ENCODE assay signal across 1 cellular context in the genomic region with DNA sequence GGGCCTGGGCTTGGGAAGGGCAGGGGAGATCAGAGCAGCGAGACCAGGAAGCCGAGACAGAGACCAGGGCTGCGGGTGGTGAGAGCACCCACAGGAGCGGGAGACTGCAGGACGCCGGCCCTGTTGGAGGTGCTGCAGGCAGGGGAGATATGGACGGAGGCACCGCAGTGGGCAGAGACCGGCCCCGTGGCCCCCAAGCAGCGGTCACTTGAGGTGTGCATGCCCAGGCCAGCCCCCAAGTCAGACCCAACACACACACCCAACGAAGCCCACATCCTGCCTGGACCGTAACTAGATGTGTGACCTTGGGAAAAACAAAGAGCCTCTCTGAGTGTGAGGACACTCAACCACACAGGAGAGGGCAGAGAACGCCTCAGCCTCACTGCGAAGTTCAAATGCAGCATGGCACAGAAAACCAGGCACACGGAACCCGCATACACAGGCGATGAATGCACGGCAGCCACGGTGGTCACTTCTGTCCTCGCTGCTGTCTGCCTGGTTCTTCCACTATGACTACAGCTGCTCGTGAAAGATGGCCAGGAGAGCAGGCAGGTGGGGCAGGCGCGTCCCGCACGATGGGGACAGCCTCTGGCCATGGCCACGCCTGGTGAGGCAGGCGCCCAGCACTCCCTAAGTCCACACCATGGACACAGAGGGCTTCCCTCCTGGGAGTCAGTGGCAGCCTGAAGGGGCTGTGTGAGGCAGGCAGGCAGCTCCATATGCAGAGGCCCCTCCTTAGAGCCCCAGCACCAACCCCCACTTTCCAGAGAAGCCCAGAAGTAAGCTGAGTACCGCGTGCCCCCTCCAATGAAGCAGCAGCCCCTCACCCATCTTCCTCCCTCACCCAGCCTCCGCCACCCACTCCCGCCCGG.
TF ChIP-seq lines count a peak whose summit lies in the region.

No MANE protein-coding gene starts in this region.

TF ChIP-seq in HepG2, 621 proteins besides CTCF, POLR2A, EP300 and RAD21 (continued from another document and continues in another):
- TF ChIP-seq, protein P1, sequence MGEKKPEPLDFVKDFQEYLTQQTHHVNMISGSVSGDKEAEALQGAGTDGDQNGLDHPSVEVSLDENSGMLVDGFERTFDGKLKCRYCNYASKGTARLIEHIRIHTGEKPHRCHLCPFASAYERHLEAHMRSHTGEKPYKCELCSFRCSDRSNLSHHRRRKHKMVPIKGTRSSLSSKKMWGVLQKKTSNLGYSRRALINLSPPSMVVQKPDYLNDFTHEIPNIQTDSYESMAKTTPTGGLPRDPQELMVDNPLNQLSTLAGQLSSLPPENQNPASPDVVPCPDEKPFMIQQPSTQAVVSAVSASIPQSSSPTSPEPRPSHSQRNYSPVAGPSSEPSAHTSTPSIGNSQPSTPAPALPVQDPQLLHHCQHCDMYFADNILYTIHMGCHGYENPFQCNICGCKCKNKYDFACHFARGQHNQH (CRISPR knock-in tag; IDR thresholded peaks at IDR 0.05), result no peak
- TF ChIP-seq MTF1 (CRISPR knock-in tag; IDR thresholded peaks at IDR 0.05) (no peak), RNF2 (conservative IDR thresholded peaks at IDR 0.05; ENCODE audit: low read depth) (no peak), HDAC1 (CRISPR knock-in tag; IDR thresholded peaks at IDR 0.05) (0 out of 2 replicates have a peak, but pooled peaks have one; percentile 3), TSC22D2 (CRISPR knock-in tag; IDR thresholded peaks at IDR 0.05; ENCODE audit: borderline replicate concordance) (no peak), SMAD3 (CRISPR knock-in tag; IDR thresholded peaks at IDR 0.05) (0 out of 2 replicates have a peak, but pooled peaks have one; percentile 48), RARA (CRISPR knock-in tag; IDR thresholded peaks at IDR 0.05) (peak; percentile 56), NAIF1 (CRISPR knock-in tag; IDR thresholded peaks at IDR 0.05; ENCODE audit: borderline replicate concordance) (no peak), CENPX (CRISPR knock-in tag; IDR thresholded peaks at IDR 0.05) (no peak), ZNF782 (CRISPR knock-in tag; IDR thresholded peaks at IDR 0.05; ENCODE audit: borderline replicate concordance) (0 out of 2 replicates have a peak, but pooled peaks have one; percentile 33), ZNF850 (CRISPR knock-in tag; conservative IDR thresholded peaks at IDR 0.05) (no peak), GATAD1 (CRISPR knock-in tag; IDR thresholded peaks at IDR 0.05) (no peak), SALL2 (CRISPR knock-in tag; IDR thresholded peaks at IDR 0.05) (no peak), ZNF546 (CRISPR knock-in tag; conservative IDR thresholded peaks at IDR 0.05) (no peak), TCF12 (IDR thresholded peaks at IDR 0.05) (no peak), TCF12 (CRISPR knock-in tag; IDR thresholded peaks at IDR 0.05) (0 out of 2 replicates have a peak, but pooled peaks have one; percentile 23), PHF21A (CRISPR knock-in tag; IDR thresholded peaks at IDR 0.05) (no peak), RXRA (CRISPR knock-in tag; IDR thresholded peaks at IDR 0.05) (peak; percentile 51; the same call in 1 of the 2 replicates), FIP1L1 (IDR thresholded peaks at IDR 0.05; ENCODE audit: borderline replicate concordance, insufficient read depth, low read depth, low read length) (no peak), NR1H2 (CRISPR knock-in tag; IDR thresholded peaks at IDR 0.05; ENCODE audit: borderline replicate concordance, low read depth) (no peak), ZMYM3 (CRISPR knock-in tag; IDR thresholded peaks at IDR 0.05) (peak; percentile 89), BRD4 (CRISPR knock-in tag; IDR thresholded peaks at IDR 0.05) (no peak), GATAD2A (CRISPR knock-in tag; IDR thresholded peaks at IDR 0.05) (0 out of 2 replicates have a peak, but pooled peaks have one; percentile 59)
- TF ChIP-seq, protein P2, sequence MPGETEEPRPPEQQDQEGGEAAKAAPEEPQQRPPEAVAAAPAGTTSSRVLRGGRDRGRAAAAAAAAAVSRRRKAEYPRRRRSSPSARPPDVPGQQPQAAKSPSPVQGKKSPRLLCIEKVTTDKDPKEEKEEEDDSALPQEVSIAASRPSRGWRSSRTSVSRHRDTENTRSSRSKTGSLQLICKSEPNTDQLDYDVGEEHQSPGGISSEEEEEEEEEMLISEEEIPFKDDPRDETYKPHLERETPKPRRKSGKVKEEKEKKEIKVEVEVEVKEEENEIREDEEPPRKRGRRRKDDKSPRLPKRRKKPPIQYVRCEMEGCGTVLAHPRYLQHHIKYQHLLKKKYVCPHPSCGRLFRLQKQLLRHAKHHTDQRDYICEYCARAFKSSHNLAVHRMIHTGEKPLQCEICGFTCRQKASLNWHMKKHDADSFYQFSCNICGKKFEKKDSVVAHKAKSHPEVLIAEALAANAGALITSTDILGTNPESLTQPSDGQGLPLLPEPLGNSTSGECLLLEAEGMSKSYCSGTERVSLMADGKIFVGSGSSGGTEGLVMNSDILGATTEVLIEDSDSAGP (CRISPR knock-in tag; IDR thresholded peaks at IDR 0.05; ENCODE audit: borderline replicate concordance), result peak; percentile 15; the same call in 1 of the 2 replicates
- TF ChIP-seq, protein P3, sequence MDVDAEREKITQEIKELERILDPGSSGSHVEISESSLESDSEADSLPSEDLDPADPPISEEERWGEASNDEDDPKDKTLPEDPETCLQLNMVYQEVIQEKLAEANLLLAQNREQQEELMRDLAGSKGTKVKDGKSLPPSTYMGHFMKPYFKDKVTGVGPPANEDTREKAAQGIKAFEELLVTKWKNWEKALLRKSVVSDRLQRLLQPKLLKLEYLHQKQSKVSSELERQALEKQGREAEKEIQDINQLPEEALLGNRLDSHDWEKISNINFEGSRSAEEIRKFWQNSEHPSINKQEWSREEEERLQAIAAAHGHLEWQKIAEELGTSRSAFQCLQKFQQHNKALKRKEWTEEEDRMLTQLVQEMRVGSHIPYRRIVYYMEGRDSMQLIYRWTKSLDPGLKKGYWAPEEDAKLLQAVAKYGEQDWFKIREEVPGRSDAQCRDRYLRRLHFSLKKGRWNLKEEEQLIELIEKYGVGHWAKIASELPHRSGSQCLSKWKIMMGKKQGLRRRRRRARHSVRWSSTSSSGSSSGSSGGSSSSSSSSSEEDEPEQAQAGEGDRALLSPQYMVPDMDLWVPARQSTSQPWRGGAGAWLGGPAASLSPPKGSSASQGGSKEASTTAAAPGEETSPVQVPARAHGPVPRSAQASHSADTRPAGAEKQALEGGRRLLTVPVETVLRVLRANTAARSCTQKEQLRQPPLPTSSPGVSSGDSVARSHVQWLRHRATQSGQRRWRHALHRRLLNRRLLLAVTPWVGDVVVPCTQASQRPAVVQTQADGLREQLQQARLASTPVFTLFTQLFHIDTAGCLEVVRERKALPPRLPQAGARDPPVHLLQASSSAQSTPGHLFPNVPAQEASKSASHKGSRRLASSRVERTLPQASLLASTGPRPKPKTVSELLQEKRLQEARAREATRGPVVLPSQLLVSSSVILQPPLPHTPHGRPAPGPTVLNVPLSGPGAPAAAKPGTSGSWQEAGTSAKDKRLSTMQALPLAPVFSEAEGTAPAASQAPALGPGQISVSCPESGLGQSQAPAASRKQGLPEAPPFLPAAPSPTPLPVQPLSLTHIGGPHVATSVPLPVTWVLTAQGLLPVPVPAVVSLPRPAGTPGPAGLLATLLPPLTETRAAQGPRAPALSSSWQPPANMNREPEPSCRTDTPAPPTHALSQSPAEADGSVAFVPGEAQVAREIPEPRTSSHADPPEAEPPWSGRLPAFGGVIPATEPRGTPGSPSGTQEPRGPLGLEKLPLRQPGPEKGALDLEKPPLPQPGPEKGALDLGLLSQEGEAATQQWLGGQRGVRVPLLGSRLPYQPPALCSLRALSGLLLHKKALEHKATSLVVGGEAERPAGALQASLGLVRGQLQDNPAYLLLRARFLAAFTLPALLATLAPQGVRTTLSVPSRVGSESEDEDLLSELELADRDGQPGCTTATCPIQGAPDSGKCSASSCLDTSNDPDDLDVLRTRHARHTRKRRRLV (CRISPR knock-in tag; IDR thresholded peaks at IDR 0.05), result 0 out of 2 replicates have a peak, but pooled peaks have one; percentile 38
- TF ChIP-seq, protein P4, sequence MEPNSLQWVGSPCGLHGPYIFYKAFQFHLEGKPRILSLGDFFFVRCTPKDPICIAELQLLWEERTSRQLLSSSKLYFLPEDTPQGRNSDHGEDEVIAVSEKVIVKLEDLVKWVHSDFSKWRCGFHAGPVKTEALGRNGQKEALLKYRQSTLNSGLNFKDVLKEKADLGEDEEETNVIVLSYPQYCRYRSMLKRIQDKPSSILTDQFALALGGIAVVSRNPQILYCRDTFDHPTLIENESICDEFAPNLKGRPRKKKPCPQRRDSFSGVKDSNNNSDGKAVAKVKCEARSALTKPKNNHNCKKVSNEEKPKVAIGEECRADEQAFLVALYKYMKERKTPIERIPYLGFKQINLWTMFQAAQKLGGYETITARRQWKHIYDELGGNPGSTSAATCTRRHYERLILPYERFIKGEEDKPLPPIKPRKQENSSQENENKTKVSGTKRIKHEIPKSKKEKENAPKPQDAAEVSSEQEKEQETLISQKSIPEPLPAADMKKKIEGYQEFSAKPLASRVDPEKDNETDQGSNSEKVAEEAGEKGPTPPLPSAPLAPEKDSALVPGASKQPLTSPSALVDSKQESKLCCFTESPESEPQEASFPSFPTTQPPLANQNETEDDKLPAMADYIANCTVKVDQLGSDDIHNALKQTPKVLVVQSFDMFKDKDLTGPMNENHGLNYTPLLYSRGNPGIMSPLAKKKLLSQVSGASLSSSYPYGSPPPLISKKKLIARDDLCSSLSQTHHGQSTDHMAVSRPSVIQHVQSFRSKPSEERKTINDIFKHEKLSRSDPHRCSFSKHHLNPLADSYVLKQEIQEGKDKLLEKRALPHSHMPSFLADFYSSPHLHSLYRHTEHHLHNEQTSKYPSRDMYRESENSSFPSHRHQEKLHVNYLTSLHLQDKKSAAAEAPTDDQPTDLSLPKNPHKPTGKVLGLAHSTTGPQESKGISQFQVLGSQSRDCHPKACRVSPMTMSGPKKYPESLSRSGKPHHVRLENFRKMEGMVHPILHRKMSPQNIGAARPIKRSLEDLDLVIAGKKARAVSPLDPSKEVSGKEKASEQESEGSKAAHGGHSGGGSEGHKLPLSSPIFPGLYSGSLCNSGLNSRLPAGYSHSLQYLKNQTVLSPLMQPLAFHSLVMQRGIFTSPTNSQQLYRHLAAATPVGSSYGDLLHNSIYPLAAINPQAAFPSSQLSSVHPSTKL (CRISPR knock-in tag; IDR thresholded peaks at IDR 0.05), result peak; percentile 52; the same call in 1 of the 2 replicates
- TF ChIP-seq, protein P5, sequence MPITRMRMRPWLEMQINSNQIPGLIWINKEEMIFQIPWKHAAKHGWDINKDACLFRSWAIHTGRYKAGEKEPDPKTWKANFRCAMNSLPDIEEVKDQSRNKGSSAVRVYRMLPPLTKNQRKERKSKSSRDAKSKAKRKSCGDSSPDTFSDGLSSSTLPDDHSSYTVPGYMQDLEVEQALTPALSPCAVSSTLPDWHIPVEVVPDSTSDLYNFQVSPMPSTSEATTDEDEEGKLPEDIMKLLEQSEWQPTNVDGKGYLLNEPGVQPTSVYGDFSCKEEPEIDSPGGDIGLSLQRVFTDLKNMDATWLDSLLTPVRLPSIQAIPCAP (CRISPR knock-in tag; IDR thresholded peaks at IDR 0.05; ENCODE audit: low read depth), result no peak
- TF ChIP-seq, protein P6, sequence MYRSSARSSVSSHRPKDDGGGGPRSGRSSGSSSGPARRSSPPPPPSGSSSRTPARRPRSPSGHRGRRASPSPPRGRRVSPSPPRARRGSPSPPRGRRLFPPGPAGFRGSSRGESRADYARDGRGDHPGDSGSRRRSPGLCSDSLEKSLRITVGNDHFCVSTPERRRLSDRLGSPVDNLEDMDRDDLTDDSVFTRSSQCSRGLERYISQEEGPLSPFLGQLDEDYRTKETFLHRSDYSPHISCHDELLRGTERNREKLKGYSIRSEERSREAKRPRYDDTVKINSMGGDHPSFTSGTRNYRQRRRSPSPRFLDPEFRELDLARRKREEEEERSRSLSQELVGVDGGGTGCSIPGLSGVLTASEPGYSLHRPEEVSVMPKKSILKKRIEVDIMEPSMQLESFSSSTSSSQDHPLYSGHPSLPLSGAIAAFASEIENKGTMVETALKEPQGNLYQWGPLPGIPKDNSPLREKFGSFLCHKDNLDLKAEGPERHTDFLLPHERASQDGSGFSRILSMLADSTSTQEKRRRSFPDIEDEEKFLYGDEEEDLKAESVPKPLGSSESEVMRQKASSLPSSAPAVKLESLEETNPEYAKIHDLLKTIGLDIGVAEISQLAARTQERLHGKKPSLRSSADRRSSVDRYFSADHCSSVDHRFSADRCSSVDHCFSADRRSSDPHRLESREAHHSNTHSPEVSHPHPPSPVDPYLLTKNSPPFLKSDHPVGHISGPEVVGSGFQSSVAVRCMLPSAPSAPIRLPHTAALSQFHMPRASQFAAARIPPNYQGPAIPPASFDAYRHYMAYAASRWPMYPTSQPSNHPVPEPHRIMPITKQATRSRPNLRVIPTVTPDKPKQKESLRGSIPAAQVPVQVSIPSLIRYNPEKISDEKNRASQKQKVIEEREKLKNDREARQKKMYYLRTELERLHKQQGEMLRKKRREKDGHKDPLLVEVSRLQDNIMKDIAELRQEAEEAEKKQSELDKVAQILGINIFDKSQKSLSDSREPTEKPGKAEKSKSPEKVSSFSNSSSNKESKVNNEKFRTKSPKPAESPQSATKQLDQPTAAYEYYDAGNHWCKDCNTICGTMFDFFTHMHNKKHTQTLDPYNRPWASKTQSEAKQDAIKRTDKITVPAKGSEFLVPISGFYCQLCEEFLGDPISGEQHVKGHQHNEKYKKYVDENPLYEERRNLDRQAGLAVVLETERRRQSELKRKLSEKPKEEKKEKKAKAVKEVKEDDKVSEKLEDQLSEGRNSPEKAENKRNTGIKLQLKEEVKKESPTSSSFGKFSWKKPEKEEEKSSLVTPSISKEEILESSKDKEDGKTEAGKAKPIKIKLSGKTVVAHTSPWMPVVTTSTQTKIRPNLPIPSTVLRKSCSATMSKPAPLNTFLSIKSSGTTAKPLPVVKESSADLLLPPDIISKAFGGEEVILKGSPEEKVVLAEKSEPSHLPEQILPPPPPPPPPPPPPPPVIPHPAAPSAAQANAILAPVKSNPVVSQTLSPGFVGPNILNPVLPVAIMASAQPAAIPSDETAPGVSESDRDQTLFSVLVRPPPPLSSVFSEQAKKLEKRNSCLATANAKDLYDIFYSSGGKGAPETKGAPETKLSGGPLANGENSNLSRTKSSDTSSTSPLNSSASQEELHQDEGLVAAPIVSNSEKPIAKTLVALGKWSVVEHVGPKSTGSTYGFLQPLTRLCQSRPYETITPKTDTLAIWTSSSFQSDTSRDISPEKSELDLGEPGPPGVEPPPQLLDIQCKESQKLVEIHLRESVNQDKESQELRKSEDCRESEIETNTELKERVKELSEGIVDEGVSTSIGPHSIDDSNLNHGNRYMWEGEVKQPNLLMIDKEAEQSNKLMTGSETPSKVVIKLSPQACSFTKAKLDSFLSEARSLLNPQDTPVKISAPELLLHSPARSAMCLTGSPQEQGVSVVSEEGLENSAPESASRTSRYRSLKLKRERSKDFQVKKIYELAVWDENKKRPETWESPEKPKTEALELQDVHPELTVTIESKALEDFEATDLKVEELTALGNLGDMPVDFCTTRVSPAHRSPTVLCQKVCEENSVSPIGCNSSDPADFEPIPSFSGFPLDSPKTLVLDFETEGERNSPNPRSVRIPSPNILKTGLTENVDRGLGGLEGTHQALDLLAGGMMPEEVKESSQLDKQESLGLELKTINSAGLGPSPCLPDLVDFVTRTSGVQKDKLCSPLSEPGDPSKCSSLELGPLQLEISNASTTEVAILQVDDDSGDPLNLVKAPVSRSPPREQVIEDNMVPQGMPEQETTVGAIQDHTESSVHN (CRISPR knock-in tag; IDR thresholded peaks at IDR 0.05), result no peak
